Comparison of ENCODE assay signal across 8 cellular contexts in the genomic region with DNA sequence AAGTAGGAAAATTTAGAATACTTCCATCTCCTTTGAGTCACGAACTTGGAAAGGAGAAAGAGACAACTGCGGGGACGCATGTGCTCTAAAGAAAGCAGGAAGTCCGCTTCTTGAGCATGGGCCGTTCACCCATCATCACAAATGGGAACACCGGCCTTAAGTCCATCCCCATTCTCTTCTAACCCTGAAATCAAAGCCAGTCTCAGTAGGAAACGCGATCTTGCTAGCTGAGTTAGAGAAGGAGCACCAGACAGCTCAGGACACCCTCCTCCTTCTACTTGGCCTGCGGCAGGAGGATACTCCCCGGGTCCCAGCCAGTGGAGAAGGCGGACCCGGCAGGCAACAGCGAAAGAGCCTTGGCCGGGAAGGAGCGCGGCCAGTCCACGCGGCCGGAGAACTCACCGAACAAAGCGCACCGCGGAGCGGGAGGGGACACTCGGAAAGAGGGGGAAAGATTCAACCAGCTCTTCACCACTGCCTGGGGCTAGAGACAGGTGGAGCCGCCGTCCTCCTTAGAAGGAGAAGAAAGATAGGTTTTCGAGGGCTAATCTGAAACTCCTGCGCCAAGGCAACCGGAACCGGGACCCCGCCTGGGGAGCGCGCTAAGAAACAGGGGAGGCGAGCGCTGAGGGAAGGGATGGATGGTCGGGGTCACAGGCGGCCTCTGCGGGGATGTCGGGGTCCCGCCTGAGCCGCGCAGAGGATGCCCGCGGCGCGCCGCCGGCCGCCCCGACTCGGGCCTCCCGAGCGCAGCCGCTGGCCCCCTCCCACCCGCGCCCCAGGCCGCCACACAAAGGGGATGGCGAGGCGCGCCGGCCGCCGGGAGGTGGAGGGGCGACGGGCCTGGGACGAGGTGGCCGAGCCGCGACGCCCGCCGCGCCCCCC.
DNase-seq lines count a peak whose midpoint lies in the region; ATAC-seq and TF ChIP-seq lines count a peak whose summit lies in the region.

No MANE protein-coding gene starts in this region.

- peak overlapping the region; percentile 92 for H3K9ac ChIP-seq in rectal smooth muscle tissue (ENCODE audit: low read length)

- ATAC-seq in GM21360 (IDR thresholded peaks at IDR 0.05; ENCODE audit: unreplicated experiment), result peak; percentile 24
- ATAC-seq in SK-N-SH treated with all-trans-retinoic acid at 6 μM for 48 hours, result peak; percentile 54

- peak overlapping the region; percentile 97 for H3K27ac ChIP-seq in rectal smooth muscle tissue (ENCODE audit: low read depth, low read length)

- H3K36me3 ChIP-seq in rectal smooth muscle tissue (ENCODE audit: control insufficient read depth, insufficient read depth, low read length), result no peaks in the 10 kb centered on the region

- H3K4me3 ChIP-seq in rectal smooth muscle tissue (ENCODE audit: low read length), result peak overlapping the region; percentile 79

- H3K4me1 ChIP-seq in rectal smooth muscle tissue (ENCODE audit: control insufficient read depth, insufficient read depth, low read length), result peaks cover 4% of the 10 kb centered on the region

- DNase-seq in ELF-1 (ENCODE audit: low read depth, low spot score) (peak; percentile 85), HS-5 (ENCODE audit: low read depth) (peak; percentile 37), amygdala (lab: John Stamatoyannopoulos, UW) (peak in 43 of 56 donors; percentile 4 to 62 (median 32)), hepatic stellate cell (ENCODE audit: low spot score) (peak; percentile 47), OCI-M2 (lab: John Stamatoyannopoulos, UW; ENCODE audit: unreplicated experiment) (no peak)

- no peaks in the 10 kb centered on the region for H3K27me3 ChIP-seq in rectal smooth muscle tissue (ENCODE audit: control insufficient read depth, insufficient read depth, low read length)

TF ChIP-seq in SK-N-SH treated with all-trans-retinoic acid at 6 μM for 48 hours, 23 proteins besides CTCF, POLR2A, EP300 and RAD21:
- TF ChIP-seq BACH2 (CRISPR knock-in tag; IDR thresholded peaks at IDR 0.05; ENCODE audit: borderline replicate concordance) (no peak), ZC3H10 (CRISPR knock-in tag; IDR thresholded peaks at IDR 0.05) (no peak), TOX (CRISPR knock-in tag; IDR thresholded peaks at IDR 0.05; ENCODE audit: borderline replicate concordance) (no peak), ZFP3 (CRISPR knock-in tag; IDR thresholded peaks at IDR 0.05) (no peak), ZNF565 (CRISPR knock-in tag; conservative IDR thresholded peaks at IDR 0.05; ENCODE audit: low read depth) (no peak), SNAI2 (CRISPR knock-in tag; IDR thresholded peaks at IDR 0.05) (no peak), ZNF8 (CRISPR knock-in tag; IDR thresholded peaks at IDR 0.05) (no peak), PPARA (CRISPR knock-in tag; IDR thresholded peaks at IDR 0.05; ENCODE audit: borderline replicate concordance) (no peak), OSR1 (CRISPR knock-in tag; IDR thresholded peaks at IDR 0.05) (no peak), ZNF70 (CRISPR knock-in tag; IDR thresholded peaks at IDR 0.05) (no peak)
- TF ChIP-seq, protein P1, sequence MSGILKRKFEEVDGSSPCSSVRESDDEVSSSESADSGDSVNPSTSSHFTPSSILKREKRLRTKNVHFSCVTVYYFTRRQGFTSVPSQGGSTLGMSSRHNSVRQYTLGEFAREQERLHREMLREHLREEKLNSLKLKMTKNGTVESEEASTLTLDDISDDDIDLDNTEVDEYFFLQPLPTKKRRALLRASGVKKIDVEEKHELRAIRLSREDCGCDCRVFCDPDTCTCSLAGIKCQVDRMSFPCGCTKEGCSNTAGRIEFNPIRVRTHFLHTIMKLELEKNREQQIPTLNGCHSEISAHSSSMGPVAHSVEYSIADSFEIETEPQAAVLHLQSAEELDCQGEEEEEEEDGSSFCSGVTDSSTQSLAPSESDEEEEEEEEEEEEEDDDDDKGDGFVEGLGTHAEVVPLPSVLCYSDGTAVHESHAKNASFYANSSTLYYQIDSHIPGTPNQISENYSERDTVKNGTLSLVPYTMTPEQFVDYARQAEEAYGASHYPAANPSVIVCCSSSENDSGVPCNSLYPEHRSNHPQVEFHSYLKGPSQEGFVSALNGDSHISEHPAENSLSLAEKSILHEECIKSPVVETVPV (CRISPR knock-in tag; IDR thresholded peaks at IDR 0.05), result no peak
- TF ChIP-seq, protein P2, sequence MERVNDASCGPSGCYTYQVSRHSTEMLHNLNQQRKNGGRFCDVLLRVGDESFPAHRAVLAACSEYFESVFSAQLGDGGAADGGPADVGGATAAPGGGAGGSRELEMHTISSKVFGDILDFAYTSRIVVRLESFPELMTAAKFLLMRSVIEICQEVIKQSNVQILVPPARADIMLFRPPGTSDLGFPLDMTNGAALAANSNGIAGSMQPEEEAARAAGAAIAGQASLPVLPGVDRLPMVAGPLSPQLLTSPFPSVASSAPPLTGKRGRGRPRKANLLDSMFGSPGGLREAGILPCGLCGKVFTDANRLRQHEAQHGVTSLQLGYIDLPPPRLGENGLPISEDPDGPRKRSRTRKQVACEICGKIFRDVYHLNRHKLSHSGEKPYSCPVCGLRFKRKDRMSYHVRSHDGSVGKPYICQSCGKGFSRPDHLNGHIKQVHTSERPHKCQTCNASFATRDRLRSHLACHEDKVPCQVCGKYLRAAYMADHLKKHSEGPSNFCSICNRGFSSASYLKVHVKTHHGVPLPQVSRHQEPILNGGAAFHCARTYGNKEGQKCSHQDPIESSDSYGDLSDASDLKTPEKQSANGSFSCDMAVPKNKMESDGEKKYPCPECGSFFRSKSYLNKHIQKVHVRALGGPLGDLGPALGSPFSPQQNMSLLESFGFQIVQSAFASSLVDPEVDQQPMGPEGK (CRISPR knock-in tag; IDR thresholded peaks at IDR 0.05; ENCODE audit: borderline replicate concordance), result no peak
- TF ChIP-seq, protein P3, sequence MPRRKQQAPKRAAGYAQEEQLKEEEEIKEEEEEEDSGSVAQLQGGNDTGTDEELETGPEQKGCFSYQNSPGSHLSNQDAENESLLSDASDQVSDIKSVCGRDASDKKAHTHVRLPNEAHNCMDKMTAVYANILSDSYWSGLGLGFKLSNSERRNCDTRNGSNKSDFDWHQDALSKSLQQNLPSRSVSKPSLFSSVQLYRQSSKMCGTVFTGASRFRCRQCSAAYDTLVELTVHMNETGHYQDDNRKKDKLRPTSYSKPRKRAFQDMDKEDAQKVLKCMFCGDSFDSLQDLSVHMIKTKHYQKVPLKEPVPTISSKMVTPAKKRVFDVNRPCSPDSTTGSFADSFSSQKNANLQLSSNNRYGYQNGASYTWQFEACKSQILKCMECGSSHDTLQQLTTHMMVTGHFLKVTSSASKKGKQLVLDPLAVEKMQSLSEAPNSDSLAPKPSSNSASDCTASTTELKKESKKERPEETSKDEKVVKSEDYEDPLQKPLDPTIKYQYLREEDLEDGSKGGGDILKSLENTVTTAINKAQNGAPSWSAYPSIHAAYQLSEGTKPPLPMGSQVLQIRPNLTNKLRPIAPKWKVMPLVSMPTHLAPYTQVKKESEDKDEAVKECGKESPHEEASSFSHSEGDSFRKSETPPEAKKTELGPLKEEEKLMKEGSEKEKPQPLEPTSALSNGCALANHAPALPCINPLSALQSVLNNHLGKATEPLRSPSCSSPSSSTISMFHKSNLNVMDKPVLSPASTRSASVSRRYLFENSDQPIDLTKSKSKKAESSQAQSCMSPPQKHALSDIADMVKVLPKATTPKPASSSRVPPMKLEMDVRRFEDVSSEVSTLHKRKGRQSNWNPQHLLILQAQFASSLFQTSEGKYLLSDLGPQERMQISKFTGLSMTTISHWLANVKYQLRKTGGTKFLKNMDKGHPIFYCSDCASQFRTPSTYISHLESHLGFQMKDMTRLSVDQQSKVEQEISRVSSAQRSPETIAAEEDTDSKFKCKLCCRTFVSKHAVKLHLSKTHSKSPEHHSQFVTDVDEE (CRISPR knock-in tag; IDR thresholded peaks at IDR 0.05), result no peak
